Comparison of ENCODE assay signal across 21 cellular contexts in the genomic region with DNA sequence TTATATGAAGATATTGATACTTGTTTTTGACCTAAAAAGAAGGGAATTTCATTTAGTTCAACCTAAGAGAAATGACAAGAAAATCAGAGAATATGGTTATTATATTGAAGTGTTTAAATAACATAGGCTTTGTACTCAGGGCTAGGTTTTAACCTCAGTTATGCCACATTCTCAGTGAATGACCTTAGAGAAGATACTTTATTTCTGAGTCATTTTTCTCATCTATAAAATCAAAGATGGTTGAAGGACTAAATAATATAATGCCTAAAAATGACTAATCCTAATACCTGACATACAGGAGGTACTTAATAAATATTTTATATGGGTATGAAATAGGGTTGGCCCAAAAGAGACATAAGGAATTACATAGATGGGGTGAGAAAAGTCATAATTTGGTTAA. TPM values are rescaled to one million over a fixed set of nuclear protein-coding genes. Genes with fewer than 3 reads are reported as not detected.
DNase-seq lines count a peak whose midpoint lies in the region; ATAC-seq, FAIRE-seq and TF ChIP-seq lines count a peak whose summit lies in the region.
"Had no signal": no experiment of that assay in that cellular context is flagged by ENCODE, and none has a peak within 500 bp of the region (broad histone marks: within the 10 kb centered on the region; RNA-seq: fewer than 3 reads in every experiment).

No MANE protein-coding gene starts in this region.

- H3K9me3 ChIP-seq in small intestine (ENCODE audit: control insufficient read depth, low read depth): no peaks in the 10 kb centered on the region
- H3K9me3 ChIP-seq in ascending aorta: no peaks in the 10 kb centered on the region
- H3K9me3 ChIP-seq: BLaER1 had no signal

- H3K27ac ChIP-seq in small intestine (ENCODE audit: low read depth in 1 of 2, low read length in 1 of 2) (no peak overlapping the region), ascending aorta (no peak overlapping the region)
- H3K27ac ChIP-seq: BLaER1, HL-60, SK-N-MC had no signal

- no peak for ATAC-seq in activated T-cell treated with anti-CD3 and anti-CD28 coated beads, Interleukin-2, amount 50 U/mL, for 72 hours (replicated peaks in 1 of 2)
- no peak for ATAC-seq in HG02852 (IDR thresholded peaks at IDR 0.05; ENCODE audit: unreplicated experiment)

- H3K36me3 ChIP-seq in small intestine (ENCODE audit: control insufficient read depth in 2 of 2, insufficient read depth in 2 of 2, low read length in 2 of 2): peaks cover 2 to 3% of the 10 kb centered on the region in 2 donors
- H3K36me3 ChIP-seq in ascending aorta: peaks cover 15 to 50% of the 10 kb centered on the region in 2 donors

- TF ChIP-seq CTCF in ascending aorta (IDR thresholded peaks at IDR 0.05): no peak

- intact Hi-C loops in ascending aorta (cut with DNase I): no loop called here

- no peak for DNase-seq in activated T-cell treated with anti-CD3 and anti-CD28 coated beads, Interleukin-2, amount 50 U/mL, for 72 hours
- no peak for DNase-seq in activated T-cell treated with anti-CD3 and anti-CD28 coated beads, Interleukin-2, amount 50 U/mL, for 48 hours
- DNase-seq in ELR (ENCODE audit: low read depth) (peak; percentile 43), amniotic epithelial cell (ENCODE audit: low read depth) (peak; percentile 19), small intestine (no peak), ascending aorta (ENCODE audit: low spot score in 2 of 2) (no peak), epidermal melanocyte (ENCODE audit: insufficient read length, low spot score) (no peak)
- DNase-seq: CD8-positive, alpha-beta memory T cell; H7; Kasumi-1; NCI-H1092 treated with DMSO at 0.1 percent for 48 hours; NCI-H146; NCI-H2029 treated with DMSO at 0.1 percent for 48 hours; NCI-H748 treated with DMSO at 0.1 percent for 48 hours; NK-92 treated with Interleukin-12 subunit alpha and Interleukin-12 subunit beta, amount 100 ng/mL, for 24 hours; SHP77 had no signal

- H3K36me3 Mint-ChIP-seq in activated T-cell treated with anti-CD3 and anti-CD28 coated beads, Interleukin-2, amount 50 U/mL, for 72 hours (ENCODE audit: insufficient read depth in 2 of 2): peaks cover 8 to 18% of the 10 kb centered on the region in 2 donors

- H3K27me3 ChIP-seq in small intestine (ENCODE audit: control insufficient read depth in 2 of 2, insufficient read depth in 2 of 2, low read length in 2 of 2) (no peaks in the 10 kb centered on the region), ascending aorta (no peaks in the 10 kb centered on the region)
- H3K27me3 ChIP-seq: BLaER1 had no signal

- H3K4me1 ChIP-seq in small intestine (ENCODE audit: control insufficient read depth in 2 of 2, insufficient read depth in 1 of 2, low read depth in 1 of 2, low read length in 1 of 2) (no peaks in the 10 kb centered on the region), ascending aorta (no peaks in the 10 kb centered on the region)
- H3K4me1 ChIP-seq: BLaER1 had no signal

- H3K27ac Mint-ChIP-seq in activated T-cell treated with anti-CD3 and anti-CD28 coated beads, Interleukin-2, amount 50 U/mL, for 72 hours: peak overlapping the region; percentile 72

- H3K4me3 Mint-ChIP-seq in activated T-cell treated with anti-CD3 and anti-CD28 coated beads, Interleukin-2, amount 50 U/mL, for 72 hours: no peak overlapping the region
- H3K4me3 Mint-ChIP-seq: CD8-positive, alpha-beta memory T cell had no signal

- FAIRE-seq in small intestine (lab: Jason Lieb, UNC): peak; percentile 5
- FAIRE-seq: RCC 7860 had no signal

- H3K4me1 Mint-ChIP-seq in activated T-cell treated with anti-CD3 and anti-CD28 coated beads, Interleukin-2, amount 50 U/mL, for 72 hours (ENCODE audit: low read depth): peaks cover 4% of the 10 kb centered on the region

- no peaks in the 10 kb centered on the region for H3K27me3 Mint-ChIP-seq in activated T-cell treated with anti-CD3 and anti-CD28 coated beads, Interleukin-2, amount 50 U/mL, for 72 hours (ENCODE audit: low read depth)
- H3K27me3 Mint-ChIP-seq: CD8-positive, alpha-beta memory T cell had no signal

- no peaks in the 10 kb centered on the region for H3K9me3 Mint-ChIP-seq in activated T-cell treated with anti-CD3 and anti-CD28 coated beads, Interleukin-2, amount 50 U/mL, for 72 hours
- H3K9me3 Mint-ChIP-seq: CD8-positive, alpha-beta memory T cell had no signal

- no peak overlapping the region for H3K4me3 ChIP-seq in small intestine (ENCODE audit: low read depth in 1 of 2, low read length in 2 of 2)
- no peak overlapping the region for H3K4me3 ChIP-seq in ascending aorta
- H3K4me3 ChIP-seq: BLaER1, SK-N-MC had no signal

RNA-seq across cellular contexts. Expression of gene DIMT1, which starts 32.3 kb away (rescaled TPM):
- total RNA-seq in activated T-cell treated with anti-CD3 and anti-CD28 coated beads, Interleukin-2, amount 50 U/mL, for 72 hours: 10 to 100 TPM; 35.3 to 42.0 TPM
- polyA plus RNA-seq in small intestine: 10 to 100 TPM in 1 of 3 donors, 1 to 10 TPM in 2; 4.9 to 17.1 (median 7.6) TPM
- total RNA-seq in ascending aorta: 8.6 TPM

RNA-seq across cellular contexts. Expression of gene IPO11, which starts 41.2 kb away (rescaled TPM):
- 10 to 100 TPM; 26.6 to 39.7 TPM for total RNA-seq in activated T-cell treated with anti-CD3 and anti-CD28 coated beads, Interleukin-2, amount 50 U/mL, for 72 hours
- polyA plus RNA-seq in small intestine: 10 to 100 TPM in 1 of 3 donors, 1 to 10 TPM in 2; 4.7 to 16.4 (median 5.4) TPM
- total RNA-seq in ascending aorta: 11.8 TPM

Comparison
In these comparisons a context has a peak if more than half of its experiments do, and no peak if none do; other contexts are left out.
1. DNase-seq: peak in ELR (single experiment) and amniotic epithelial cell (single experiment); none in activated T-cell treated with anti-CD3 and anti-CD28 coated beads, Interleukin-2, amount 50 U/mL, for 72 hours (0 of 2), activated T-cell treated with anti-CD3 and anti-CD28 coated beads, Interleukin-2, amount 50 U/mL, for 48 hours (0 of 2), small intestine (single experiment), ascending aorta (0 of 2) and epidermal melanocyte (single experiment).